Comparison of ENCODE assay signal across 12 cellular contexts in genomic region chr10:77500754-77501151, GRCh38.
A peak's percentile ranks its signal among the peaks of the same experiment; 100 is the strongest.
DNase-seq lines count a peak whose midpoint lies in the region; ATAC-seq and TF ChIP-seq lines count a peak whose summit lies in the region.
"Had no signal": no experiment of that assay in that cellular context is flagged by ENCODE, and none has a peak within 500 bp of the region (broad histone marks: within the 10 kb centered on the region; RNA-seq: fewer than 3 reads in every experiment).

No MANE protein-coding gene starts in this region.

- no peak overlapping the region for H3K4me3 ChIP-seq in smooth muscle cell
- H3K4me3 ChIP-seq: stomach had no signal

- no peak for TF ChIP-seq CTCF in smooth muscle cell (IDR thresholded peaks at IDR 0.05; ENCODE audit: borderline replicate concordance, insufficient read depth, poor library complexity, severe bottlenecking)

- H4K20me1 ChIP-seq in smooth muscle cell (ENCODE audit: low read depth): no peaks in the 10 kb centered on the region

- 43% methylated on average over 4 of the region's 4 CpGs for whole genome bisulfite sequencing in smooth muscle cell (ENCODE audit: low lambda C conversion rate)

- H3K27me3 ChIP-seq in smooth muscle cell (ENCODE audit: low read depth): no peaks in the 10 kb centered on the region
- H3K27me3 ChIP-seq: stomach had no signal

- peaks cover 24% of the 10 kb centered on the region for H3K4me1 ChIP-seq in smooth muscle cell (ENCODE audit: low read depth)

- no peak overlapping the region for H2AFZ ChIP-seq in smooth muscle cell (ENCODE audit: low read depth)

- peak; percentile 62 for ATAC-seq in GM19372 (IDR thresholded peaks at IDR 0.05; ENCODE audit: low read depth, unreplicated experiment)
- ATAC-seq in HG02870 (IDR thresholded peaks at IDR 0.05; ENCODE audit: unreplicated experiment): peak; percentile 84

- H3K27ac ChIP-seq in smooth muscle cell (ENCODE audit: low read depth): peak overlapping the region; percentile 99

- no peaks in the 10 kb centered on the region for H3F3A ChIP-seq in smooth muscle cell (ENCODE audit: low read depth)

- DNase-seq in RPMI7951 (ENCODE audit: low read depth): peak; percentile 78
- DNase-seq in smooth muscle cell (lab: John Stamatoyannopoulos, UW; ENCODE audit: unreplicated experiment): no peak
- DNase-seq in cortex of kidney (lab: John Stamatoyannopoulos, UW): no peak
- DNase-seq in HT-29 (ENCODE audit: low spot score): no peak
- no peak for DNase-seq in activated naive CD4-positive, alpha-beta T cell treated with Interleukin-2 at 50 U/mL for 16 hours
- no peak for DNase-seq in NCI-H69 (lab: John Stamatoyannopoulos, UW)
- DNase-seq: activated T-cell treated with anti-CD3 and anti-CD28 coated beads for 4 hours; effector CD4-positive, alpha-beta T cell; NCI-H1930; stomach had no signal

- peak overlapping the region; percentile 94 for H3K9ac ChIP-seq in smooth muscle cell (ENCODE audit: low read depth)

- peak overlapping the region; percentile 82 for H3K4me2 ChIP-seq in smooth muscle cell

- H3K9me3 ChIP-seq in smooth muscle cell (replicated peaks; ENCODE audit: low read depth): no peaks in the 10 kb centered on the region
- H3K9me3 ChIP-seq: stomach had no signal

- H3K36me3 ChIP-seq in smooth muscle cell (ENCODE audit: low read depth): no peaks in the 10 kb centered on the region
- H3K36me3 ChIP-seq: stomach had no signal

- H3K79me2 ChIP-seq in smooth muscle cell (ENCODE audit: low read depth): no peaks in the 10 kb centered on the region
